ENCODE assay signal across 16 cellular contexts in genomic region chrX:11887175-11887574, GRCh38.
DNase-seq lines count a peak whose midpoint lies in the region; ATAC-seq, FAIRE-seq and TF ChIP-seq lines count a peak whose summit lies in the region.
"Had no signal": no experiment of that assay in that cellular context is flagged by ENCODE, and none has a peak within 500 bp of the region (broad histone marks: within the 10 kb centered on the region; RNA-seq: fewer than 3 reads in every experiment).

No MANE protein-coding gene starts in this region.

- DNase-seq in NCI-H146 treated with DMSO at 0.1 percent for 48 hours (lab: John Stamatoyannopoulos, UW; ENCODE audit: unreplicated experiment) (peak; percentile 57), SJSA1 (ENCODE audit: low read depth in 1 of 2, low spot score in 2 of 2) (no peak), foreskin keratinocyte (no peak), smooth muscle cell (lab: John Stamatoyannopoulos, UW; ENCODE audit: unreplicated experiment) (no peak), D721Med (ENCODE audit: insufficient read length, low spot score) (no peak)
- DNase-seq: CD8-positive, alpha-beta memory T cell; GF-D8; NCI-H2029; NCI-H2171 treated with DMSO at 0.1 percent for 48 hours; NCI-H446 treated with DMSO at 0.1 percent for 48 hours; SIG-M5 had no signal

- no peak overlapping the region for H3K4me2 ChIP-seq in smooth muscle cell
- H3K4me2 ChIP-seq: BLaER1 had no signal

- peak; percentile 73 for ATAC-seq in foreskin keratinocyte
- no peak for ATAC-seq in GM18870 (IDR thresholded peaks at IDR 0.05; ENCODE audit: unreplicated experiment)
- ATAC-seq in GM21423 (IDR thresholded peaks at IDR 0.05; ENCODE audit: unreplicated experiment) = no peak

- no peak overlapping the region for H3K4me3 ChIP-seq in SJSA1
- no peak overlapping the region for H3K4me3 ChIP-seq in smooth muscle cell
- H3K4me3 ChIP-seq: BLaER1 had no signal

- no peak for FAIRE-seq in D721Med (lab: Jason Lieb, UNC)
- FAIRE-seq: GM12891, GM18507 had no signal

- H3K4me1 ChIP-seq in SJSA1 (replicated peaks) = peaks cover 13% of the 10 kb centered on the region
- peaks cover 9% of the 10 kb centered on the region for H3K4me1 ChIP-seq in foreskin keratinocyte
- no peaks in the 10 kb centered on the region for H3K4me1 ChIP-seq in smooth muscle cell (ENCODE audit: low read depth)

- H3K27ac ChIP-seq in SJSA1 = peak overlapping the region; percentile 50
- H3K27ac ChIP-seq in foreskin keratinocyte = peak overlapping the region; percentile 80
- H3K27ac ChIP-seq in smooth muscle cell (ENCODE audit: low read depth) = peak overlapping the region; percentile 60
- H3K27ac ChIP-seq: BLaER1 had no signal

- H4K20me1 ChIP-seq in smooth muscle cell (ENCODE audit: low read depth) = no peaks in the 10 kb centered on the region
- H4K20me1 ChIP-seq: BLaER1 had no signal

- no peak overlapping the region for H3K9ac ChIP-seq in smooth muscle cell (ENCODE audit: low read depth)
- H3K9ac ChIP-seq: BLaER1 had no signal

- H3K27me3 ChIP-seq in SJSA1 (replicated peaks) (no peaks in the 10 kb centered on the region), foreskin keratinocyte (no peaks in the 10 kb centered on the region), smooth muscle cell (ENCODE audit: low read depth) (no peaks in the 10 kb centered on the region)

- no peak overlapping the region for H2AFZ ChIP-seq in smooth muscle cell (ENCODE audit: low read depth)

- no peaks in the 10 kb centered on the region for H3F3A ChIP-seq in smooth muscle cell (ENCODE audit: low read depth)

- H3K79me2 ChIP-seq in smooth muscle cell (ENCODE audit: low read depth) = no peaks in the 10 kb centered on the region

- H3K36me3 ChIP-seq in SJSA1 (no peaks in the 10 kb centered on the region), smooth muscle cell (ENCODE audit: low read depth) (no peaks in the 10 kb centered on the region)
- H3K36me3 ChIP-seq: BLaER1 had no signal

- TF ChIP-seq CTCF in foreskin keratinocyte (conservative IDR thresholded peaks at IDR 0.05) = no peak
- no peak for TF ChIP-seq CTCF in smooth muscle cell (IDR thresholded peaks at IDR 0.05; ENCODE audit: borderline replicate concordance, insufficient read depth, poor library complexity, severe bottlenecking)
- no peak for TF ChIP-seq CTCF in D721Med (IDR thresholded peaks at IDR 0.05; ENCODE audit: insufficient read depth, missing control alignments)

- no peaks in the 10 kb centered on the region for H3K9me3 ChIP-seq in SJSA1 (replicated peaks)
- H3K9me3 ChIP-seq in smooth muscle cell (replicated peaks; ENCODE audit: low read depth) = peaks cover 5% of the 10 kb centered on the region
- H3K9me3 ChIP-seq: BLaER1 had no signal

- WGBS in smooth muscle cell (ENCODE audit: low lambda C conversion rate) = 66% methylated on average over 2 of the region's 2 CpGs
